Comparison of ENCODE assay signal across 11 cellular contexts in genomic region chr9:110189001-110189400, GRCh38. TPM values are rescaled to one million over a fixed set of nuclear protein-coding genes. Genes with fewer than 3 reads are reported as not detected.
A peak's percentile ranks its signal among the peaks of the same experiment; 100 is the strongest.
DNase-seq lines count a peak whose midpoint lies in the region; ATAC-seq and TF ChIP-seq lines count a peak whose summit lies in the region.
"Had no signal": no experiment of that assay in that cellular context is flagged by ENCODE, and none has a peak within 500 bp of the region (broad histone marks: within the 10 kb centered on the region; RNA-seq: fewer than 3 reads in every experiment).

No MANE protein-coding gene starts in this region.

- no peaks in the 10 kb centered on the region for H3K79me2 ChIP-seq in mammary epithelial cell (ENCODE audit: insufficient read depth, low read length)

- WGBS in mammary epithelial cell (ENCODE audit: low coverage, missing lambda C conversion rate) = 76% methylated on average over 4 of the region's 4 CpGs
- WGBS in esophagus, 2 donors = 27 to 32% methylated on average over 4 of the region's 4 CpGs

- BruUV-seq in mammary epithelial cell (replicated peaks; lab: Mats Ljungman, UMichigan) = no TSS peak

- TF ChIP-seq CTCF in mammary epithelial cell (conservative IDR thresholded peaks at IDR 0.05 in 1 of 2, IDR thresholded peaks at IDR 0.05 in 1 of 2; ENCODE audit: extremely low read depth in 1 of 2, insufficient read depth in 1 of 2, low read depth in 1 of 2, low read length in 2 of 2) (no peak), vagina (IDR thresholded peaks at IDR 0.05) (no peak)

- no peaks in the 10 kb centered on the region for H4K20me1 ChIP-seq in mammary epithelial cell (ENCODE audit: insufficient read depth, low read length)

- H3K4me1 ChIP-seq in mammary epithelial cell (ENCODE audit: insufficient read depth, low read length) (peaks cover 17% of the 10 kb centered on the region), esophagus (ENCODE audit: control insufficient read depth in 2 of 2, insufficient read depth in 2 of 2, low read length in 1 of 2) (peaks cover 0 to 4% of the 10 kb centered on the region in 2 donors), mucosa of stomach (ENCODE audit: control insufficient read depth, insufficient read depth, low read length) (peaks cover 48% of the 10 kb centered on the region), vagina (peaks cover 27% of the 10 kb centered on the region)

- H3K9ac ChIP-seq in mammary epithelial cell (ENCODE audit: insufficient read depth, low read length) (no peak overlapping the region), mucosa of stomach (ENCODE audit: low read length) (peak overlapping the region; percentile 11)

- dilution Hi-C loops in mammary epithelial cell (cut with HindIII; ENCODE audit: low sequenced_read_pairs) = no loop called here

- H3K4me2 ChIP-seq in mammary epithelial cell (ENCODE audit: insufficient read depth, low read depth, low read length) = no peak overlapping the region

- no peak for TF ChIP-seq POLR2A in vagina (IDR thresholded peaks at IDR 0.05)

- CTCF ChIA-PET in mammary epithelial cell (lab: Charles Lee; ENCODE audit: low non-redundant PET) = no interaction called here

- peak; percentile 68 to 92 for DNase-seq in T47D (ENCODE audit: low read depth in 1 of 2, low spot score in 1 of 2)
- no peak for DNase-seq in mammary epithelial cell
- no peak for DNase-seq in vagina (ENCODE audit: extremely low spot score in 2 of 2)
- DNase-seq in NCI-H1436 (lab: John Stamatoyannopoulos, UW) = no peak
- DNase-seq: mesendoderm had no signal

- in situ Hi-C loops in T47D (cut with HindIII; ENCODE audit: low pct_unique_long_range_greater_than_20kb, low sequenced_read_pairs) = no loop called here
- in situ Hi-C loops in mammary epithelial cell (cut with MboI; ENCODE audit: low sequenced_read_pairs in 2 of 2) = loop anchor here (10.0 kb wide), 2 partner anchors 236 to 436 kb away; no protein-coding TSS in a partner anchor

- no peak overlapping the region for H3K4me3 ChIP-seq in mammary epithelial cell (replicated peaks in 1 of 3; ENCODE audit: insufficient read depth in 1 of 3, low read depth in 2 of 3, low read length in 3 of 3)
- H3K4me3 ChIP-seq in esophagus (ENCODE audit: low read depth in 1 of 2, low read length in 2 of 2) = no peak overlapping the region
- H3K4me3 ChIP-seq in mucosa of stomach (ENCODE audit: low read length) = no peak overlapping the region
- H3K4me3 ChIP-seq in vagina = no peak overlapping the region

- H3K36me3 ChIP-seq in mammary epithelial cell (ENCODE audit: insufficient read depth, low read length) = no peaks in the 10 kb centered on the region
- H3K36me3 ChIP-seq in esophagus (ENCODE audit: control insufficient read depth in 2 of 2, insufficient read depth in 2 of 2, low read length in 1 of 2) = no peaks in the 10 kb centered on the region
- no peaks in the 10 kb centered on the region for H3K36me3 ChIP-seq in mucosa of stomach (ENCODE audit: control insufficient read depth, insufficient read depth, low read length)
- no peaks in the 10 kb centered on the region for H3K36me3 ChIP-seq in vagina

- H3K9me3 ChIP-seq in mammary epithelial cell (replicated peaks; ENCODE audit: insufficient read depth, low read length) (no peaks in the 10 kb centered on the region), esophagus (ENCODE audit: control insufficient read depth in 2 of 2, insufficient read depth in 1 of 2, low read depth in 1 of 2, low read length in 1 of 2) (no peaks in the 10 kb centered on the region), mucosa of stomach (ENCODE audit: control insufficient read depth, low read length) (no peaks in the 10 kb centered on the region), vagina (no peaks in the 10 kb centered on the region)

- H3K27me3 ChIP-seq in mammary epithelial cell (ENCODE audit: insufficient read depth, low read length) (no peaks in the 10 kb centered on the region), esophagus (ENCODE audit: control insufficient read depth in 1 of 2, insufficient read depth in 2 of 2, low read length in 2 of 2) (no peaks in the 10 kb centered on the region), mucosa of stomach (ENCODE audit: control insufficient read depth, insufficient read depth, low read length) (no peaks in the 10 kb centered on the region), vagina (no peaks in the 10 kb centered on the region)

- intact Hi-C loops in mammary epithelial cell (cut with micrococcal nuclease) (no loop called here), vagina (cut with DNase I) (no loop called here)

- H3K27ac ChIP-seq in mammary epithelial cell (ENCODE audit: insufficient read depth, low read depth, low read length) (no peak overlapping the region), esophagus (ENCODE audit: low read depth in 2 of 2, low read length in 1 of 2) (peak overlapping the region; percentile 55 to 56), vagina (peak overlapping the region; percentile 66)

- no peak for ATAC-seq in HG02588 (IDR thresholded peaks at IDR 0.05; ENCODE audit: unreplicated experiment)
- ATAC-seq in HG03045 (IDR thresholded peaks at IDR 0.05; ENCODE audit: unreplicated experiment) = no peak

- H2AFZ ChIP-seq in mammary epithelial cell (ENCODE audit: low read depth, low read length) = no peak overlapping the region

RNA-seq across cellular contexts. Expression of gene C9orf152, which starts 19.0 kb away (rescaled TPM):
- total RNA-seq in mammary epithelial cell (not detected), vagina (0.49 TPM)
- polyA plus RNA-seq in mammary epithelial cell (not detected), esophagus (1 to 10 TPM in 1 of 2 donors, under 1 TPM in 1; 0.86 to 1.3 TPM)
- polyA minus RNA-seq in mammary epithelial cell = not detected
- total RNA-seq: dermis microvascular lymphatic vessel endothelial cell, M059J had no signal

Comparison
In these comparisons a context has a peak if more than half of its experiments do, and no peak if none do; other contexts are left out.
1. DNase-seq: peak in T47D (2 of 2); none in mammary epithelial cell (single experiment), vagina (0 of 2) and NCI-H1436 (single experiment).